ENCODE assay signal across 20 cellular contexts in the genomic region with DNA sequence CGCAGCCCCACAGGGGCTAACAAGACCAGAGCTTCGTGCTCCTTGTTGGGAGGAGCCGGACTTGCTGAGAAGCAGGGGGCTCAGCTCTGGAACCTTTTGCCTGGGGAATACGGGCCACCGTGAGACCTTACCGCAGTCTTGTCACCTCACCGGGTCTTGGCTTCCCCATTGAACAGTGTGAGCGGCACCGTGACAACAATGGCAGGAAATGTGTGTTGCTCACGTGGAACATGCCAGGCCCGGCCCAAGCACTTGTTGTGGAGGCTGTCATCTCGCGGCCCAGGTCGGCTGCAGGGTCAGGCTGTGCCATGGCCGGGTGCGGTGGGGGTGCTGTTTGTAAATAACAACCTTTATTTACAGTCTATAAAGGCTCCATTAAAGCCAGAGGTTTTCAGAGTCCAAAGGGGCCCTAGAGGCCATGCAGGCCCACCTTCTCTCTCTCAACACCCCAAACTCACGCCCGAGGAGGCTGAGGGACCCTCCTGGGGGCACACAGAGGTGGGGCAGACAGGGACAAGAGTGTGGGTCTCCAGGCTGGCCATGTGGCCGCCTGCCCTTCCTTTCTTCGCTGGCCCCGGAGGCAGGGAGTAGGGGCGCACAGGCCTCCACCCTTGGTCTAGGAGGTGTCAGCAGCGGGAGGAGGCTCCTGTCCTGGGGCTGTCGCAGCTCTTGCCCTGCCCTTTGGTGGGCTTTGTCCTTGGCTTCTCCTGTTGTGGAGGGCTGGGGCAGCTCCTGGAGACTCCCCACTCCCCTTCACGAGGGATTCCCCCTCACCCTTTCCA.
DNase-seq lines count a peak whose midpoint lies in the region; ATAC-seq, FAIRE-seq and TF ChIP-seq lines count a peak whose summit lies in the region.
"Had no signal": no experiment of that assay in that cellular context is flagged by ENCODE, and none has a peak within 500 bp of the region (broad histone marks: within the 10 kb centered on the region; RNA-seq: fewer than 3 reads in every experiment).

No MANE protein-coding gene starts in this region.

- H4K20me1 ChIP-seq in BLaER1 (no peaks in the 10 kb centered on the region), GM12878 (ENCODE audit: control insufficient read depth, insufficient read depth) (no peaks in the 10 kb centered on the region), endothelial cell of umbilical vein (replicated peaks; ENCODE audit: control insufficient read depth, extremely low read depth, insufficient read depth, low read length) (no peaks in the 10 kb centered on the region)

- BruUV-seq in GM12878 (replicated peaks; lab: Mats Ljungman, UMichigan) (no TSS peak), endothelial cell of umbilical vein (replicated peaks; lab: Mats Ljungman, UMichigan) (no TSS peak)

- no peaks in the 10 kb centered on the region for H3K9me3 ChIP-seq in BLaER1
- H3K9me3 ChIP-seq in GM12878 (replicated peaks; ENCODE audit: control insufficient read depth, insufficient read depth, low read length), result no peaks in the 10 kb centered on the region; the same call in 2 of the 3 replicates
- H3K9me3 ChIP-seq in endothelial cell of umbilical vein (replicated peaks; ENCODE audit: control insufficient read depth, insufficient read depth, low read length), result no peaks in the 10 kb centered on the region
- no peaks in the 10 kb centered on the region for H3K9me3 ChIP-seq in HAP-1

- H3K4me1 Mint-ChIP-seq in natural killer cell treated with Interleukin-12 subunit alpha and Interleukin-12 subunit beta and Interleukin-15 and Interleukin-18, amount 100 ng/mL, for 72 hours (ENCODE audit: low read depth in 2 of 2), result peaks cover 33 to 55% of the 10 kb centered on the region in 2 donors

- H3K9ac ChIP-seq in BLaER1 (no peak overlapping the region), GM12878 (ENCODE audit: control insufficient read depth, insufficient read depth, low read length) (no peak overlapping the region), endothelial cell of umbilical vein (replicated peaks; ENCODE audit: extremely low read depth, insufficient read depth, low read length) (no peak overlapping the region)

- ATAC-seq in GM12878, result peak; percentile 16; the same call in 1 of the 3 replicates
- ATAC-seq in natural killer cell treated with Interleukin-12 subunit alpha and Interleukin-12 subunit beta and Interleukin-15 and Interleukin-18, amount 100 ng/mL, for 72 hours, result peak; percentile 51 to 62

- dilution Hi-C loops in endothelial cell of umbilical vein (cut with MboI; ENCODE audit: extremely low pct_ligation_motif_present, low sequenced_read_pairs), result no loop called here

- H3K9me1 ChIP-seq in endothelial cell of umbilical vein (replicated peaks; ENCODE audit: control insufficient read depth, extremely low read depth, insufficient read depth, low read length), result no peaks in the 10 kb centered on the region

- peak overlapping the region; percentile 50 for H3K4me2 ChIP-seq in BLaER1
- no peak overlapping the region for H3K4me2 ChIP-seq in GM12878 (ENCODE audit: control insufficient read depth, insufficient read depth)
- H3K4me2 ChIP-seq in endothelial cell of umbilical vein (ENCODE audit: insufficient read depth, low read length), result no peak overlapping the region

- no peak for TF ChIP-seq POLR2A in GM12878 (IDR thresholded peaks at IDR 0.05; ENCODE audit: low read depth, low read length)
- no peak for TF ChIP-seq POLR2A in endothelial cell of umbilical vein (IDR thresholded peaks at IDR 0.05; ENCODE audit: low read depth, low read length)

- SMC1A ChIA-PET in GM12878 (lab: Charles Lee; ENCODE audit: uncharacterized antibody, unreplicated experiment), result no interaction called here

- RAD21 ChIA-PET in GM12878 (lab: Charles Lee; ENCODE audit: unreplicated experiment), result no interaction called here

- 22% methylated on average over 25 of the region's 25 CpGs for WGBS in GM12878 (ENCODE audit: insufficient coverage, insufficient replicate concordance, low lambda C conversion rate, missing lambda C conversion rate)

- H3K27ac ChIP-seq in BLaER1, result no peak overlapping the region
- H3K27ac ChIP-seq in GM12878 (ENCODE audit: control insufficient read depth, insufficient read depth), result no peak overlapping the region
- no peak overlapping the region for H3K27ac ChIP-seq in endothelial cell of umbilical vein (ENCODE audit: insufficient read depth, low read depth, low read length)
- H3K27ac ChIP-seq: SK-N-MC had no signal

- H3K4me3 ChIP-seq in BLaER1 (no peak overlapping the region), GM12878 (no peak overlapping the region), endothelial cell of umbilical vein (replicated peaks in 1 of 3; ENCODE audit: insufficient read depth in 1 of 3, low read depth in 1 of 3, low read length in 3 of 3) (no peak overlapping the region), HAP-1 (no peak overlapping the region)
- H3K4me3 ChIP-seq: SK-N-MC had no signal

- H3K9me3 Mint-ChIP-seq in natural killer cell treated with Interleukin-12 subunit alpha and Interleukin-12 subunit beta and Interleukin-15 and Interleukin-18, amount 100 ng/mL, for 72 hours, result no peaks in the 10 kb centered on the region

- DNase-seq in GM12878 (ENCODE audit: low read depth, low spot score) (no peak), endothelial cell of umbilical vein (ENCODE audit: low read depth, low spot score) (peak; percentile 27), NCI-H1417 treated with DMSO at 0.1 percent for 48 hours (lab: John Stamatoyannopoulos, UW) (no peak), ureter (ENCODE audit: low spot score) (no peak), SK-N-DZ (ENCODE audit: low spot score) (no peak), HAP-1 (ENCODE audit: low spot score in 2 of 2) (no peak)
- no peak for DNase-seq in natural killer cell treated with Interleukin-12 subunit alpha and Interleukin-12 subunit beta and Interleukin-15 and Interleukin-18, amount 100 ng/mL, for 72 hours (ENCODE audit: low spot score)
- DNase-seq: DMS53, GDM1, Kasumi-1, NCI-H187 treated with DMSO at 0.1 percent for 48 hours, NCI-H2107, NCI-H446 treated with DMSO at 0.1 percent for 48 hours, NCI-H526 treated with DMSO at 0.1 percent for 48 hours, OCI-M1, SHP77 had no signal

- TF ChIP-seq RAD21 in GM12878 (IDR thresholded peaks at IDR 0.05; ENCODE audit: insufficient read depth, low read depth, low read length), result no peak

- POLR2A ChIA-PET in GM12878 (lab: Charles Lee), result no interaction called here
- POLR2A ChIA-PET in endothelial cell of umbilical vein (lab: Charles Lee), result no interaction called here

- FAIRE-seq in GM12878 (lab: Jason Lieb, UNC) (no peak), endothelial cell of umbilical vein (lab: Jason Lieb, UNC) (no peak)
- FAIRE-seq: D721Med, GM19239 had no signal

- no peaks in the 10 kb centered on the region for H3K36me3 Mint-ChIP-seq in natural killer cell treated with Interleukin-12 subunit alpha and Interleukin-12 subunit beta and Interleukin-15 and Interleukin-18, amount 100 ng/mL, for 72 hours

- H3K36me3 ChIP-seq in BLaER1 (no peaks in the 10 kb centered on the region), GM12878 (ENCODE audit: control insufficient read depth in 2 of 2, insufficient read depth in 2 of 2, low read length in 1 of 2) (no peaks in the 10 kb centered on the region), endothelial cell of umbilical vein (ENCODE audit: control insufficient read depth in 2 of 2, extremely low read depth in 1 of 2, insufficient read depth in 2 of 2, low read length in 2 of 2) (no peaks in the 10 kb centered on the region), HAP-1 (replicated peaks) (no peaks in the 10 kb centered on the region)

- H3K4me3 Mint-ChIP-seq in natural killer cell treated with Interleukin-12 subunit alpha and Interleukin-12 subunit beta and Interleukin-15 and Interleukin-18, amount 100 ng/mL, for 72 hours, result peak overlapping the region; percentile 20

- no peaks in the 10 kb centered on the region for H3K79me2 ChIP-seq in GM12878 (ENCODE audit: control insufficient read depth, insufficient read depth, low read length)
- H3K79me2 ChIP-seq in endothelial cell of umbilical vein (ENCODE audit: control insufficient read depth, insufficient read depth, low read length), result no peaks in the 10 kb centered on the region

- no peak overlapping the region for H3K27ac Mint-ChIP-seq in natural killer cell treated with Interleukin-12 subunit alpha and Interleukin-12 subunit beta and Interleukin-15 and Interleukin-18, amount 100 ng/mL, for 72 hours

- TF ChIP-seq EP300 in GM12878 (IDR thresholded peaks at IDR 0.05; ENCODE audit: borderline replicate concordance in 1 of 2, control insufficient read depth in 1 of 2, low read depth in 2 of 2, low read length in 2 of 2), result no peak

- TF ChIP-seq CTCF in GM12878 (IDR thresholded peaks at IDR 0.05 in 2 of 3, conservative IDR thresholded peaks at IDR 0.05 in 1 of 3; ENCODE audit: control insufficient read depth in 2 of 3, extremely low read depth in 1 of 3, insufficient read depth in 1 of 3, low read depth in 3 of 3, low read length in 3 of 3), result no peak
- no peak for TF ChIP-seq CTCF in endothelial cell of umbilical vein (IDR thresholded peaks at IDR 0.05; ENCODE audit: extremely low read depth in 1 of 2, insufficient read depth in 1 of 2, low read depth in 1 of 2, low read length in 2 of 2)

- H3K4me1 ChIP-seq in BLaER1, result peaks cover 49% of the 10 kb centered on the region
- no peaks in the 10 kb centered on the region; the same call in 1 of the 2 replicates for H3K4me1 ChIP-seq in GM12878 (ENCODE audit: control insufficient read depth, insufficient read depth, low read length)
- H3K4me1 ChIP-seq in endothelial cell of umbilical vein (ENCODE audit: control insufficient read depth, extremely low read depth, insufficient read depth, low read length), result no peaks in the 10 kb centered on the region
- H3K4me1 ChIP-seq in HAP-1, result no peaks in the 10 kb centered on the region

- H3K27me3 ChIP-seq in BLaER1 (peaks cover 34% of the 10 kb centered on the region), GM12878 (replicated peaks in 1 of 2; ENCODE audit: control insufficient read depth in 2 of 2, insufficient read depth in 2 of 2, low read length in 1 of 2) (peaks cover 0 to 6% of the 10 kb centered on the region in 2 experiments; a peak in 3 of 4 replicates), endothelial cell of umbilical vein (ENCODE audit: control insufficient read depth in 2 of 2, insufficient read depth in 2 of 2, low read length in 2 of 2) (peaks cover 13% of the 10 kb centered on the region in 2 experiments), HAP-1 (ENCODE audit: low read depth) (peaks cover 19% of the 10 kb centered on the region)

- in situ Hi-C loops in GM12878 (cut with MboI) (no loop called here), HAP-1 (cut with MboI; ENCODE audit: low sequenced_read_pairs) (no loop called here)

- intact Hi-C loops in GM12878 (cut with micrococcal nuclease; ENCODE audit: unreplicated experiment), result no loop called here
- intact Hi-C loops in endothelial cell of umbilical vein (cut with micrococcal nuclease), result loop anchor here (2.0 kb wide), 1 partner anchor 28 kb away; no protein-coding TSS in a partner anchor

- CTCF ChIA-PET in GM12878 (lab: Yijun Ruan, JAX) (no interaction called here), endothelial cell of umbilical vein (lab: Charles Lee) (interaction anchor here (0.7 kb wide), 1 partner anchor 66 kb away, joined by 4 read pairs; no protein-coding TSS in a partner anchor)

- no peak overlapping the region for H2AFZ ChIP-seq in GM12878 (ENCODE audit: control insufficient read depth, low read depth, low read length)
- H2AFZ ChIP-seq in endothelial cell of umbilical vein (ENCODE audit: low read depth, low read length), result no peak overlapping the region

- H3K27me3 Mint-ChIP-seq in natural killer cell treated with Interleukin-12 subunit alpha and Interleukin-12 subunit beta and Interleukin-15 and Interleukin-18, amount 100 ng/mL, for 72 hours, result peaks cover 0 to 11% of the 10 kb centered on the region in 2 donors
